Comparison of ENCODE assay signal across 8 cellular contexts in genomic region chr4:98467627-98468072, GRCh38.
DNase-seq lines count a peak whose midpoint lies in the region; ATAC-seq and TF ChIP-seq lines count a peak whose summit lies in the region.

No MANE protein-coding gene starts in this region.

- dilution Hi-C loops in IMR-90 (cut with HindIII; ENCODE audit: low sequenced_read_pairs, unreplicated experiment) = no loop called here

- WGBS in IMR-90 (ENCODE audit: extremely low coverage in 2 of 2, insufficient read length in 1 of 2), 2 experiments = 3% methylated on average over 5 of the region's 20 CpGs; no CpG with 5 or more reads in 1 of the 2 experiments

- peaks cover 0 to 9% of the 10 kb centered on the region in 2 experiments; a peak in 2 of 4 replicates for H3K79me1 ChIP-seq in IMR-90 (ENCODE audit: low read depth in 1 of 2, low read length in 2 of 2)

- peaks cover 5% of the 10 kb centered on the region for H3K4me1 ChIP-seq in IMR-90 (ENCODE audit: control insufficient read depth, insufficient read depth, low read length)
- peaks cover 2 to 17% (median 12%) of the 10 kb centered on the region in 5 donors for H3K4me1 ChIP-seq in subcutaneous abdominal adipose tissue (ENCODE audit: control insufficient read depth in 5 of 5, insufficient read depth in 5 of 5, low read length in 5 of 5)

- POLR2A ChIA-PET in IMR-90 (lab: Charles Lee; ENCODE audit: unreplicated experiment) = interaction anchor here (0.7 kb wide), 1 partner anchor 206 kb away, joined by 3 read pairs; the partner anchor contains the start of gene RAP1GDS1

- H2AK5ac ChIP-seq in IMR-90 (ENCODE audit: low read depth, low read length) = peak overlapping the region; percentile 68; the same call in 1 of the 2 replicates

- TF ChIP-seq POLR2A in IMR-90 (IDR thresholded peaks at IDR 0.05; ENCODE audit: low read depth, low read length) = peak; percentile 60; the same call in 1 of the 2 replicates

- peaks cover 19% of the 10 kb centered on the region for H3K36me3 Mint-ChIP-seq in activated T-helper 17 cell treated with anti-CD3 and anti-CD28 coated beads, Interleukin-2, amount 50 U/mL, for 72 hours (ENCODE audit: low read depth)
- H3K36me3 Mint-ChIP-seq in neural crest cell (ENCODE audit: low read depth) = peaks cover 20% of the 10 kb centered on the region

- 0 out of 2 replicates have a peak overlapping the region, but pooled peaks have one; percentile 47 for H2BK20ac ChIP-seq in IMR-90 (ENCODE audit: low read depth, low read length)

- peaks cover 14% of the 10 kb centered on the region for H3K4me1 Mint-ChIP-seq in activated T-helper 17 cell treated with anti-CD3 and anti-CD28 coated beads, Interleukin-2, amount 50 U/mL, for 72 hours
- H3K4me1 Mint-ChIP-seq in neural crest cell = peaks cover 24% of the 10 kb centered on the region

- peak overlapping the region; percentile 37; the same call in 1 of the 2 replicates for H3K4me3 ChIP-seq in IMR-90 (ENCODE audit: insufficient read depth, low read depth, low read length)
- H3K4me3 ChIP-seq in subcutaneous abdominal adipose tissue (ENCODE audit: low read depth in 1 of 5, low read length in 5 of 5) = peak overlapping the region; percentile 52 to 71 (median 67)

- peak; percentile 90 for TF ChIP-seq RAD21 in IMR-90 (IDR thresholded peaks at IDR 0.05; ENCODE audit: low read length)

- ATAC-seq in GM21528 (IDR thresholded peaks at IDR 0.05; ENCODE audit: low FRiP score, unreplicated experiment) = peak; percentile 95
- ATAC-seq in IMR-90 (ENCODE audit: low read depth) = peak; percentile 88
- peak; percentile 93 for ATAC-seq in activated T-helper 17 cell treated with anti-CD3 and anti-CD28 coated beads, Interleukin-2, amount 50 U/mL, for 72 hours (replicated peaks)

- H3K4me3 Mint-ChIP-seq in activated T-helper 17 cell treated with anti-CD3 and anti-CD28 coated beads, Interleukin-2, amount 50 U/mL, for 72 hours = peak overlapping the region; percentile 53
- H3K4me3 Mint-ChIP-seq in neural crest cell = peak overlapping the region; percentile 69

- H3K23ac ChIP-seq in IMR-90 (ENCODE audit: low read depth, low read length) = peak overlapping the region; percentile 32; the same call in 1 of the 2 replicates

- H3K27me3 Mint-ChIP-seq in activated T-helper 17 cell treated with anti-CD3 and anti-CD28 coated beads, Interleukin-2, amount 50 U/mL, for 72 hours = no peaks in the 10 kb centered on the region
- H3K27me3 Mint-ChIP-seq in neural crest cell (ENCODE audit: low read depth) = no peaks in the 10 kb centered on the region

- H2AFZ ChIP-seq in IMR-90 (replicated peaks; ENCODE audit: low read length, poor library complexity) = peak overlapping the region; percentile 82

- H3K36me3 ChIP-seq in IMR-90 (ENCODE audit: control insufficient read depth, insufficient read depth, low read length) (peaks cover 16% of the 10 kb centered on the region), subcutaneous abdominal adipose tissue (ENCODE audit: control insufficient read depth in 5 of 5, insufficient read depth in 5 of 5, low read length in 5 of 5) (no peaks in the 10 kb centered on the region)

- H3K9me3 Mint-ChIP-seq in activated T-helper 17 cell treated with anti-CD3 and anti-CD28 coated beads, Interleukin-2, amount 50 U/mL, for 72 hours = no peaks in the 10 kb centered on the region
- no peaks in the 10 kb centered on the region for H3K9me3 Mint-ChIP-seq in neural crest cell

- H3K4ac ChIP-seq in IMR-90 (ENCODE audit: low read depth, low read length) = peak overlapping the region; percentile 58

- H3K14ac ChIP-seq in IMR-90 (replicated peaks; ENCODE audit: low read depth, low read length) = peak overlapping the region; percentile 57

- intact Hi-C loops in IMR-90 (cut with micrococcal nuclease) = loop anchor here (1.0 to 10.0 kb wide), 8 partner anchors 190 to 997 kb away; partner anchors contain the start of genes EIF4E and RAP1GDS1

- DNase-seq in DMS53 treated with DMSO at 0.1 percent for 48 hours (lab: John Stamatoyannopoulos, UW; ENCODE audit: unreplicated experiment) (peak; percentile 74), IMR-90 (peak; percentile 95), RKO (ENCODE audit: low spot score) (peak; percentile 85), fibroblast of the conjunctiva (ENCODE audit: low read depth) (peak; percentile 87), neural crest cell (ENCODE audit: low read depth, low spot score) (peak; percentile 55)

- H2AK9ac ChIP-seq in IMR-90 (replicated peaks; ENCODE audit: low read depth, low read length, poor library complexity) = peak overlapping the region; percentile 53

- BruUV-seq in IMR-90 (replicated peaks; lab: Mats Ljungman, UMichigan) = no TSS peak

- CTCF ChIA-PET in IMR-90 (lab: Yijun Ruan, JAX) = interaction anchor here (0.6 to 1.7 kb wide), 16 partner anchors 9 to 461 kb away, joined by 3 to 8 read pairs (median 4); partner anchors contain the start of genes EIF4E and RAP1GDS1

- H2BK5ac ChIP-seq in IMR-90 (ENCODE audit: low read depth, low read length, poor library complexity, severe bottlenecking) = peak overlapping the region; percentile 3

- no peaks in the 10 kb centered on the region for H4K20me1 ChIP-seq in IMR-90 (ENCODE audit: insufficient read depth, low read length)

- peak overlapping the region; percentile 77; the same call in 1 of the 3 replicates for H2BK15ac ChIP-seq in IMR-90 (ENCODE audit: low read depth, low read length)

- H3K18ac ChIP-seq in IMR-90 (ENCODE audit: low read depth, low read length) = no peak overlapping the region

- H3K4me2 ChIP-seq in IMR-90 (ENCODE audit: low read depth, low read length) = peak overlapping the region; percentile 76

- H3K27ac ChIP-seq in IMR-90 (ENCODE audit: insufficient read depth, low read length) = 0 out of 2 replicates have a peak overlapping the region, but pooled peaks have one; percentile 4
- H3K27ac ChIP-seq in subcutaneous abdominal adipose tissue (ENCODE audit: low read depth, low read length) = no peak overlapping the region

- H4K5ac ChIP-seq in IMR-90 (ENCODE audit: low read depth, low read length) = no peak overlapping the region

- peak overlapping the region; percentile 39 for H4K91ac ChIP-seq in IMR-90 (ENCODE audit: insufficient read depth, low read depth, low read length)

- peak; percentile 82 for TF ChIP-seq CTCF in IMR-90 (conservative IDR thresholded peaks at IDR 0.05; ENCODE audit: low read depth, low read length)
- TF ChIP-seq CTCF in neural crest cell (conservative IDR thresholded peaks at IDR 0.05) = peak; percentile 86

- no peak overlapping the region for H3K56ac ChIP-seq in IMR-90 (ENCODE audit: extremely low read depth, insufficient read depth, low read length)

- H3K27ac Mint-ChIP-seq in activated T-helper 17 cell treated with anti-CD3 and anti-CD28 coated beads, Interleukin-2, amount 50 U/mL, for 72 hours = no peak overlapping the region
- no peak overlapping the region for H3K27ac Mint-ChIP-seq in neural crest cell (ENCODE audit: unreplicated experiment)

- H3K9me1 ChIP-seq in IMR-90 (ENCODE audit: insufficient read depth, low read length) = peaks cover 6% of the 10 kb centered on the region; the same call in 1 of the 2 replicates

- H3K27me3 ChIP-seq in IMR-90 (ENCODE audit: control insufficient read depth, insufficient read depth, low read length) (no peaks in the 10 kb centered on the region), subcutaneous abdominal adipose tissue (ENCODE audit: control insufficient read depth in 5 of 5, insufficient read depth in 4 of 5, low read length in 5 of 5) (no peaks in the 10 kb centered on the region)

- in situ Hi-C loops in IMR-90 (cut with MboI; ENCODE audit: low sequenced_read_pairs) = loop anchor here (5.0 to 25.0 kb wide), 3 partner anchors 190 to 595 kb away; partner anchors contain the start of gene TSPAN5

- H3K9me3 ChIP-seq in IMR-90 (ENCODE audit: control insufficient read depth, insufficient read depth, low read length) (no peaks in the 10 kb centered on the region), subcutaneous abdominal adipose tissue (ENCODE audit: control insufficient read depth in 5 of 5, low read length in 5 of 5) (no peaks in the 10 kb centered on the region)

- H2BK120ac ChIP-seq in IMR-90 (ENCODE audit: low read depth, low read length) = peak overlapping the region; percentile 56

- H4K8ac ChIP-seq in IMR-90 (ENCODE audit: low read depth in 2 of 2, low read length in 2 of 2) = peak overlapping the region in 1 of 2 experiments; percentile 33; a peak in 1 of 4 replicates

- 0 out of 2 replicates have a peak overlapping the region, but pooled peaks have one; percentile 26 for H3K9ac ChIP-seq in IMR-90 (ENCODE audit: low read depth, low read length)
- peak overlapping the region in 3 of 5 donors; percentile 41 to 74 (median 53) for H3K9ac ChIP-seq in subcutaneous abdominal adipose tissue (ENCODE audit: low read length in 5 of 5)

TF ChIP-seq in IMR-90, 13 proteins besides CTCF, POLR2A, EP300 and RAD21 (continues in another document):
- TF ChIP-seq MXI1 (IDR thresholded peaks at IDR 0.05; ENCODE audit: borderline replicate concordance, low read depth, low read length) (peak; percentile 50; the same call in 1 of the 2 replicates), RFX5 (IDR thresholded peaks at IDR 0.05; ENCODE audit: low read depth, low read length) (no peak), USF2 (IDR thresholded peaks at IDR 0.05; ENCODE audit: low read depth, low read length) (no peak), FOS (IDR thresholded peaks at IDR 0.05; ENCODE audit: low read depth, low read length) (no peak), MAFK (IDR thresholded peaks at IDR 0.05; ENCODE audit: low read depth, low read length) (peak; percentile 79), SMC3 (IDR thresholded peaks at IDR 0.05; ENCODE audit: low read depth, low read length) (peak; percentile 86), ELK1 (IDR thresholded peaks at IDR 0.05; ENCODE audit: borderline replicate concordance, low read depth, low read length) (no peak), BHLHE40 (IDR thresholded peaks at IDR 0.05; ENCODE audit: low read depth, low read length) (peak; percentile 22; the same call in 1 of the 2 replicates), CEBPB (IDR thresholded peaks at IDR 0.05; ENCODE audit: low read depth, low read length) (peak; percentile 77)
